Comparison of ENCODE assay signal across 12 cellular contexts in genomic region chr4:131613824-131614216, GRCh38.
DNase-seq lines count a peak whose midpoint lies in the region; ATAC-seq, FAIRE-seq and TF ChIP-seq lines count a peak whose summit lies in the region.
"Had no signal": no experiment of that assay in that cellular context is flagged by ENCODE, and none has a peak within 500 bp of the region (broad histone marks: within the 10 kb centered on the region; RNA-seq: fewer than 3 reads in every experiment).

No MANE protein-coding gene starts in this region.

- DNase-seq in SIG-M5 treated with dmso at 0.1 percent for 504 hours (lab: John Stamatoyannopoulos, UW; ENCODE audit: unreplicated experiment) (peak; percentile 35), SIG-M5 (lab: John Stamatoyannopoulos, UW) (no peak), smooth muscle cell (lab: John Stamatoyannopoulos, UW; ENCODE audit: unreplicated experiment) (no peak), Karpas-422 (no peak), RCC 7860 (ENCODE audit: low spot score) (no peak), LoVo (ENCODE audit: low spot score) (no peak)
- DNase-seq: 8988T, DMS79 treated with DMSO at 0.1 percent for 48 hours, NCI-H510A, SHP77 treated with DMSO at 0.1 percent for 48 hours had no signal

- no peaks in the 10 kb centered on the region for H3K9me2 ChIP-seq in Karpas-422 (replicated peaks; ENCODE audit: insufficient read depth, low read length)

- H3K4me1 ChIP-seq in smooth muscle cell (ENCODE audit: low read depth) (peaks cover 5% of the 10 kb centered on the region), Karpas-422 (ENCODE audit: low read length) (no peaks in the 10 kb centered on the region)

- ATAC-seq in HG02623 (IDR thresholded peaks at IDR 0.05; ENCODE audit: unreplicated experiment) = peak; percentile 97
- peak; percentile 99 for ATAC-seq in HG03442 (IDR thresholded peaks at IDR 0.05; ENCODE audit: unreplicated experiment)

- H3K79me2 ChIP-seq in smooth muscle cell (ENCODE audit: low read depth) (no peaks in the 10 kb centered on the region), Karpas-422 (ENCODE audit: low read length) (no peaks in the 10 kb centered on the region)

- H3K27ac ChIP-seq in smooth muscle cell (ENCODE audit: low read depth) = peak overlapping the region; percentile 33
- H3K27ac ChIP-seq in Karpas-422 (ENCODE audit: low read length) = no peak overlapping the region

- peak overlapping the region; percentile 62 for H3K4me2 ChIP-seq in smooth muscle cell
- H3K4me2 ChIP-seq in Karpas-422 (ENCODE audit: low read depth, low read length, poor library complexity, severe bottlenecking) = no peak overlapping the region

- H3K9me3 ChIP-seq in smooth muscle cell (replicated peaks; ENCODE audit: low read depth) (no peaks in the 10 kb centered on the region), Karpas-422 (ENCODE audit: low read length) (no peaks in the 10 kb centered on the region)

- no peak for TF ChIP-seq CTCF in smooth muscle cell (IDR thresholded peaks at IDR 0.05; ENCODE audit: borderline replicate concordance, insufficient read depth, poor library complexity, severe bottlenecking)

- no peaks in the 10 kb centered on the region for H3K27me3 ChIP-seq in smooth muscle cell (ENCODE audit: low read depth)
- H3K27me3 ChIP-seq in Karpas-422 (ENCODE audit: low read length) = no peaks in the 10 kb centered on the region

- 35% methylated on average over 1 of the region's 1 CpG for WGBS in smooth muscle cell (ENCODE audit: low lambda C conversion rate)

- peak overlapping the region; percentile 78 for H2AFZ ChIP-seq in smooth muscle cell (ENCODE audit: low read depth)
- no peak overlapping the region for H2AFZ ChIP-seq in Karpas-422 (ENCODE audit: low read length)

- H3K9ac ChIP-seq in smooth muscle cell (ENCODE audit: low read depth) = no peak overlapping the region
- no peak overlapping the region for H3K9ac ChIP-seq in Karpas-422 (ENCODE audit: low read length)

- H3K36me3 ChIP-seq in smooth muscle cell (ENCODE audit: low read depth) (no peaks in the 10 kb centered on the region), Karpas-422 (ENCODE audit: insufficient read depth, low read length) (no peaks in the 10 kb centered on the region)

- no peak for FAIRE-seq in RCC 7860 (lab: Jason Lieb, UNC)

- H3K4me3 ChIP-seq in smooth muscle cell = no peak overlapping the region
- no peak overlapping the region for H3K4me3 ChIP-seq in Karpas-422 (ENCODE audit: low read length)

- no peaks in the 10 kb centered on the region for H4K20me1 ChIP-seq in smooth muscle cell (ENCODE audit: low read depth)
- H4K20me1 ChIP-seq in Karpas-422 (ENCODE audit: insufficient read depth, low read depth, low read length) = no peaks in the 10 kb centered on the region

- peaks cover 8% of the 10 kb centered on the region for H3F3A ChIP-seq in smooth muscle cell (ENCODE audit: low read depth)
